In genomic region chr4:72112514-72113156, GRCh38 we compare ENCODE assay signal across 8 cellular contexts.
DNase-seq lines count a peak whose midpoint lies in the region; ATAC-seq, FAIRE-seq and TF ChIP-seq lines count a peak whose summit lies in the region.

No MANE protein-coding gene starts in this region.

- no peaks in the 10 kb centered on the region for H3K36me3 ChIP-seq in astrocyte (ENCODE audit: insufficient read depth, low read length)
- no peaks in the 10 kb centered on the region for H3K36me3 ChIP-seq in gastroesophageal sphincter
- H3K36me3 ChIP-seq in prostate gland: no peaks in the 10 kb centered on the region

- 69 to 75% methylated on average over 3 of the region's 3 CpGs for WGBS in gastroesophageal sphincter (ENCODE audit: low coverage in 1 of 2), 2 donors
- WGBS in prostate gland: 54% methylated on average over 3 of the region's 3 CpGs

- H3K79me2 ChIP-seq in astrocyte (ENCODE audit: insufficient read depth, low read length): no peaks in the 10 kb centered on the region

- no peaks in the 10 kb centered on the region for H3K9me3 Mint-ChIP-seq in astrocyte (ENCODE audit: unreplicated experiment)

- no peak for FAIRE-seq in astrocyte (lab: Jason Lieb, UNC)

- H3K4me1 Mint-ChIP-seq in astrocyte (ENCODE audit: low read depth, unreplicated experiment): peaks cover 19% of the 10 kb centered on the region

- no peaks in the 10 kb centered on the region for H4K20me1 ChIP-seq in astrocyte (ENCODE audit: insufficient read depth, low read length)

- no peaks in the 10 kb centered on the region for H3K4me1 ChIP-seq in astrocyte (ENCODE audit: insufficient read depth, low read length)
- H3K4me1 ChIP-seq in gastroesophageal sphincter: no peaks in the 10 kb centered on the region
- H3K4me1 ChIP-seq in prostate gland (replicated peaks): no peaks in the 10 kb centered on the region

- no peak overlapping the region for H3K4me2 ChIP-seq in astrocyte (ENCODE audit: low read length)

- H3K9ac ChIP-seq in astrocyte (ENCODE audit: low read length): no peak overlapping the region

- no peak overlapping the region for H3K4me3 Mint-ChIP-seq in astrocyte (ENCODE audit: unreplicated experiment)

- H3K4me3 ChIP-seq in GM12865 (ENCODE audit: low read depth, low read length) (no peak overlapping the region), astrocyte (ENCODE audit: insufficient read depth, low read depth, low read length) (no peak overlapping the region), gastroesophageal sphincter (no peak overlapping the region), prostate gland (no peak overlapping the region)

- no peaks in the 10 kb centered on the region for H3K27me3 ChIP-seq in astrocyte (ENCODE audit: insufficient read depth, low read length)
- no peaks in the 10 kb centered on the region for H3K27me3 ChIP-seq in gastroesophageal sphincter
- H3K27me3 ChIP-seq in prostate gland (replicated peaks; ENCODE audit: insufficient read depth): no peaks in the 10 kb centered on the region

- no peak overlapping the region for H2AFZ ChIP-seq in astrocyte (ENCODE audit: low read depth, low read length)

- TF ChIP-seq EP300 in gastroesophageal sphincter (IDR thresholded peaks at IDR 0.05): no peak

- H3K27me3 Mint-ChIP-seq in astrocyte (ENCODE audit: low read depth, unreplicated experiment): no peaks in the 10 kb centered on the region

- H3K9me3 ChIP-seq in astrocyte (ENCODE audit: insufficient read depth, low read depth, low read length): no peaks in the 10 kb centered on the region
- no peaks in the 10 kb centered on the region for H3K9me3 ChIP-seq in gastroesophageal sphincter
- no peaks in the 10 kb centered on the region for H3K9me3 ChIP-seq in prostate gland

- H3K27ac ChIP-seq in astrocyte (ENCODE audit: low read depth, low read length): no peak overlapping the region
- no peak overlapping the region for H3K27ac ChIP-seq in gastroesophageal sphincter
- H3K27ac ChIP-seq in prostate gland: no peak overlapping the region

- DNase-seq in GM12865 (ENCODE audit: low read depth): peak; percentile 77
- peak; percentile 82 for DNase-seq in astrocyte (ENCODE audit: low read depth)
- peak in 2 of 3 donors; percentile 1 to 4 for DNase-seq in stimulated activated CD4-positive, alpha-beta T cell treated with anti-CD3 and anti-CD28 coated beads, TNF-alpha, amount 100 ng/mL, for 48 hours (ENCODE audit: low read depth in 3 of 3)
- DNase-seq in prostate gland (ENCODE audit: low spot score): no peak
- DNase-seq in AML-193 (lab: John Stamatoyannopoulos, UW): no peak

- TF ChIP-seq POLR2A in gastroesophageal sphincter (IDR thresholded peaks at IDR 0.05): no peak
- no peak for TF ChIP-seq POLR2A in prostate gland (IDR thresholded peaks at IDR 0.05)

- H3K27ac Mint-ChIP-seq in astrocyte (ENCODE audit: unreplicated experiment): peak overlapping the region; percentile 24

- peak; percentile 96 for ATAC-seq in GM19468 (IDR thresholded peaks at IDR 0.05; ENCODE audit: extremely low read depth, unreplicated experiment)
- ATAC-seq in HG03442 (IDR thresholded peaks at IDR 0.05; ENCODE audit: unreplicated experiment): peak; percentile 94
- ATAC-seq in gastroesophageal sphincter: no peak

- TF ChIP-seq CTCF in GM12865 (IDR thresholded peaks at IDR 0.05; ENCODE audit: insufficient read depth, low read depth, low read length, missing control alignments) (no peak), astrocyte (IDR thresholded peaks at IDR 0.05; ENCODE audit: insufficient read depth, low read depth, low read length) (no peak), gastroesophageal sphincter (IDR thresholded peaks at IDR 0.05) (no peak), prostate gland (IDR thresholded peaks at IDR 0.05) (no peak)

- intact Hi-C loops in prostate gland (cut with DNase I): no loop called here

- no peaks in the 10 kb centered on the region for H3K36me3 Mint-ChIP-seq in astrocyte (ENCODE audit: low read depth, unreplicated experiment)

Comparison
In these comparisons a context has a peak if more than half of its experiments do, and no peak if none do; other contexts are left out.
1. DNase-seq: peak in GM12865 (single experiment), astrocyte (single experiment) and stimulated activated CD4-positive, alpha-beta T cell treated with anti-CD3 and anti-CD28 coated beads, TNF-alpha, amount 100 ng/mL, for 48 hours (2 of 3); none in prostate gland (single experiment) and AML-193 (0 of 2).